18 cellular contexts compared by ENCODE assay signal in genomic region chr22:47195676-47196492, GRCh38.
DNase-seq lines count a peak whose midpoint lies in the region; ATAC-seq and TF ChIP-seq lines count a peak whose summit lies in the region.
"Had no signal": no experiment of that assay in that cellular context is flagged by ENCODE, and none has a peak within 500 bp of the region (broad histone marks: within the 10 kb centered on the region; RNA-seq: fewer than 3 reads in every experiment).

No MANE protein-coding gene starts in this region.

- H3K27me3 ChIP-seq in mammary epithelial cell (ENCODE audit: insufficient read depth, low read length) (no peaks in the 10 kb centered on the region), neural progenitor cell (no peaks in the 10 kb centered on the region)

- no peak for ATAC-seq in T-helper 17 cell

- TF ChIP-seq CTCF in MCF 10A (IDR thresholded peaks at IDR 0.05; ENCODE audit: unreplicated experiment) (no peak), mammary epithelial cell (conservative IDR thresholded peaks at IDR 0.05 in 1 of 2, IDR thresholded peaks at IDR 0.05 in 1 of 2; ENCODE audit: extremely low read depth in 1 of 2, insufficient read depth in 1 of 2, low read depth in 1 of 2, low read length in 2 of 2) (no peak), neural progenitor cell (IDR thresholded peaks at IDR 0.05) (no peak)

- in situ Hi-C loops in mammary epithelial cell (cut with MboI; ENCODE audit: low sequenced_read_pairs in 2 of 2) = no loop called here

- WGBS in mammary epithelial cell (ENCODE audit: low coverage, missing lambda C conversion rate) = 63% methylated on average over 8 of the region's 15 CpGs

- POLR2A ChIA-PET in MCF 10A (lab: Yijun Ruan, JAX) = no interaction called here

- peak; percentile 20 for DNase-seq in MCF 10A (ENCODE audit: unreplicated experiment)
- DNase-seq in mammary epithelial cell = no peak
- peak in 1 of 3 donors; percentile 3 for DNase-seq in T-helper 17 cell
- no peak for DNase-seq in neural progenitor cell (ENCODE audit: low spot score)
- peak; percentile 40 for DNase-seq in ureter (ENCODE audit: low spot score)
- DNase-seq in SW480 (ENCODE audit: low spot score) = no peak
- no peak for DNase-seq in NCI-H446 (lab: John Stamatoyannopoulos, UW)
- DNase-seq in effector CD8-positive, alpha-beta T cell (lab: John Stamatoyannopoulos, UW) = no peak
- DNase-seq: activated CD4-positive, alpha-beta T cell treated with anti-CD3 and anti-CD28 coated beads, Interleukin-2, amount 10 ng/mL, durations not matched to agents 7 days and 5 days; hypothalamus; midbrain; MV-4-11; retina; stimulated activated naive CD4-positive, alpha-beta T cell had no signal

- H2AFZ ChIP-seq in mammary epithelial cell (ENCODE audit: low read depth, low read length) (no peak overlapping the region), neural progenitor cell (replicated peaks) (no peak overlapping the region)

- no peak overlapping the region for H3K9ac ChIP-seq in mammary epithelial cell (ENCODE audit: insufficient read depth, low read length)
- H3K9ac ChIP-seq in neural progenitor cell = no peak overlapping the region

- H3K36me3 Mint-ChIP-seq in MCF 10A (ENCODE audit: insufficient read depth, unreplicated experiment) = no peaks in the 10 kb centered on the region
- no peaks in the 10 kb centered on the region for H3K36me3 Mint-ChIP-seq in T-helper 17 cell (ENCODE audit: low read depth)
- H3K36me3 Mint-ChIP-seq in neural progenitor cell = no peaks in the 10 kb centered on the region
- H3K36me3 Mint-ChIP-seq: activated naive CD4-positive, alpha-beta T cell treated with anti-CD3 and anti-CD28 coated beads, Interleukin-2, amount 50 U/mL, for 24 hours had no signal

- H3K9me3 Mint-ChIP-seq in MCF 10A (ENCODE audit: unreplicated experiment) = no peaks in the 10 kb centered on the region
- no peaks in the 10 kb centered on the region for H3K9me3 Mint-ChIP-seq in neural progenitor cell
- H3K9me3 Mint-ChIP-seq: activated CD4-positive, alpha-beta T cell treated with anti-CD3 and anti-CD28 coated beads, Interleukin-2, amount 10 ng/mL, durations not matched to agents 7 days and 5 days; activated naive CD4-positive, alpha-beta T cell treated with anti-CD3 and anti-CD28 coated beads, Interleukin-2, amount 50 U/mL, for 24 hours; activated T-cell treated with anti-CD3 and anti-CD28 coated beads, Interleukin-2, amount 50 U/mL, for 24 hours had no signal

- H3K27ac ChIP-seq in mammary epithelial cell (ENCODE audit: insufficient read depth, low read depth, low read length) = no peak overlapping the region
- no peak overlapping the region for H3K27ac ChIP-seq in neural progenitor cell
- H3K27ac ChIP-seq: RWPE1 had no signal

- peaks cover 8% of the 10 kb centered on the region for H3K27me3 Mint-ChIP-seq in MCF 10A (ENCODE audit: insufficient read depth, unreplicated experiment)
- H3K27me3 Mint-ChIP-seq in T-helper 17 cell = peaks cover 8% of the 10 kb centered on the region
- peaks cover 9% of the 10 kb centered on the region for H3K27me3 Mint-ChIP-seq in neural progenitor cell (ENCODE audit: insufficient read depth, low read depth)
- H3K27me3 Mint-ChIP-seq: activated CD4-positive, alpha-beta T cell treated with anti-CD3 and anti-CD28 coated beads, Interleukin-2, amount 10 ng/mL, durations not matched to agents 7 days and 5 days; activated naive CD4-positive, alpha-beta T cell treated with anti-CD3 and anti-CD28 coated beads, Interleukin-2, amount 50 U/mL, for 24 hours; activated T-cell treated with anti-CD3 and anti-CD28 coated beads, Interleukin-2, amount 50 U/mL, for 24 hours had no signal

- H3K27ac Mint-ChIP-seq in MCF 10A (ENCODE audit: low read depth, unreplicated experiment) = no peak overlapping the region
- H3K27ac Mint-ChIP-seq in T-helper 17 cell = peak overlapping the region; percentile 59
- peak overlapping the region; percentile 60 for H3K27ac Mint-ChIP-seq in neural progenitor cell
- H3K27ac Mint-ChIP-seq: activated CD4-positive, alpha-beta T cell treated with anti-CD3 and anti-CD28 coated beads, Interleukin-2, amount 10 ng/mL, durations not matched to agents 7 days and 5 days; activated naive CD4-positive, alpha-beta T cell treated with anti-CD3 and anti-CD28 coated beads, Interleukin-2, amount 50 U/mL, for 24 hours; activated T-cell treated with anti-CD3 and anti-CD28 coated beads, Interleukin-2, amount 50 U/mL, for 24 hours had no signal

- no peak overlapping the region for H3K4me2 ChIP-seq in mammary epithelial cell (ENCODE audit: insufficient read depth, low read depth, low read length)
- no peak overlapping the region for H3K4me2 ChIP-seq in neural progenitor cell

- CTCF ChIA-PET in MCF 10A (lab: Yijun Ruan, JAX) = interaction anchor here (0.7 kb wide), 2 partner anchors 58 to 1083 kb away, joined by 3 read pairs; no protein-coding TSS in a partner anchor
- CTCF ChIA-PET in mammary epithelial cell (lab: Charles Lee; ENCODE audit: low non-redundant PET) = no interaction called here

- H3K79me2 ChIP-seq in mammary epithelial cell (ENCODE audit: insufficient read depth, low read length) (no peaks in the 10 kb centered on the region), neural progenitor cell (ENCODE audit: low read depth) (no peaks in the 10 kb centered on the region)

- H3K4me1 ChIP-seq in mammary epithelial cell (ENCODE audit: insufficient read depth, low read length) (no peaks in the 10 kb centered on the region), neural progenitor cell (no peaks in the 10 kb centered on the region)
- H3K4me1 ChIP-seq: HAP-1 had no signal

- H3K36me3 ChIP-seq in mammary epithelial cell (ENCODE audit: insufficient read depth, low read length) (no peaks in the 10 kb centered on the region), neural progenitor cell (no peaks in the 10 kb centered on the region)
- H3K36me3 ChIP-seq: HAP-1 had no signal

- H3K4me1 Mint-ChIP-seq in MCF 10A (ENCODE audit: insufficient read depth, unreplicated experiment) = peaks cover 26% of the 10 kb centered on the region
- H3K4me1 Mint-ChIP-seq in T-helper 17 cell = no peaks in the 10 kb centered on the region
- no peaks in the 10 kb centered on the region for H3K4me1 Mint-ChIP-seq in neural progenitor cell
- H3K4me1 Mint-ChIP-seq: activated CD4-positive, alpha-beta T cell treated with anti-CD3 and anti-CD28 coated beads, Interleukin-2, amount 10 ng/mL, durations not matched to agents 7 days and 5 days; activated naive CD4-positive, alpha-beta T cell treated with anti-CD3 and anti-CD28 coated beads, Interleukin-2, amount 50 U/mL, for 24 hours had no signal

- no peaks in the 10 kb centered on the region for H3F3A ChIP-seq in neural progenitor cell (ENCODE audit: low read depth)

- H3K4me3 Mint-ChIP-seq in MCF 10A (ENCODE audit: unreplicated experiment) (no peak overlapping the region), T-helper 17 cell (no peak overlapping the region), neural progenitor cell (no peak overlapping the region)
- H3K4me3 Mint-ChIP-seq: activated CD4-positive, alpha-beta T cell treated with anti-CD3 and anti-CD28 coated beads, Interleukin-2, amount 10 ng/mL, durations not matched to agents 7 days and 5 days; activated naive CD4-positive, alpha-beta T cell treated with anti-CD3 and anti-CD28 coated beads, Interleukin-2, amount 50 U/mL, for 24 hours; activated T-cell treated with anti-CD3 and anti-CD28 coated beads, Interleukin-2, amount 50 U/mL, for 24 hours had no signal

- H4K20me1 ChIP-seq in mammary epithelial cell (ENCODE audit: insufficient read depth, low read length) (no peaks in the 10 kb centered on the region), neural progenitor cell (ENCODE audit: low read depth) (no peaks in the 10 kb centered on the region)

- intact Hi-C loops in MCF 10A (cut with micrococcal nuclease) (no loop called here), mammary epithelial cell (cut with micrococcal nuclease) (no loop called here)

- H3K9me3 ChIP-seq in mammary epithelial cell (replicated peaks; ENCODE audit: insufficient read depth, low read length) = peaks cover 4% of the 10 kb centered on the region
- H3K9me3 ChIP-seq in T-helper 17 cell (ENCODE audit: control insufficient read depth, low read length, poor library complexity, severe bottlenecking) = no peaks in the 10 kb centered on the region
- H3K9me3 ChIP-seq in neural progenitor cell (ENCODE audit: low read depth) = no peaks in the 10 kb centered on the region
- H3K9me3 ChIP-seq: HAP-1 had no signal

- H3K4me3 ChIP-seq in mammary epithelial cell (replicated peaks in 1 of 3; ENCODE audit: insufficient read depth in 1 of 3, low read depth in 2 of 3, low read length in 3 of 3) = no peak overlapping the region
- no peak overlapping the region for H3K4me3 ChIP-seq in neural progenitor cell
- H3K4me3 ChIP-seq: HAP-1 had no signal

- BruUV-seq in MCF 10A (replicated peaks; lab: Mats Ljungman, UMichigan) (no TSS peak), mammary epithelial cell (replicated peaks; lab: Mats Ljungman, UMichigan) (no TSS peak)

- dilution Hi-C loops in mammary epithelial cell (cut with HindIII; ENCODE audit: low sequenced_read_pairs) = no loop called here

Comparison
In these comparisons a context has a peak if more than half of its experiments do, and no peak if none do; other contexts are left out.
1. DNase-seq: peak in MCF 10A (single experiment) and ureter (single experiment); none in mammary epithelial cell (single experiment), neural progenitor cell (single experiment), SW480 (single experiment), NCI-H446 (0 of 2) and effector CD8-positive, alpha-beta T cell (single experiment).